31 cellular contexts compared by ENCODE assay signal in genomic region chr15:91981802-91982201, GRCh38.
"Had no signal": no experiment of that assay in that cellular context is flagged by ENCODE, and none has a peak within 500 bp of the region (broad histone marks: within the 10 kb centered on the region; RNA-seq: fewer than 3 reads in every experiment).

No MANE protein-coding gene starts in this region.

- H3K36me3 ChIP-seq: brain microvascular endothelial cell, esophagus squamous epithelium had no signal

- H3K27me3 Mint-ChIP-seq: activated CD4-positive, alpha-beta memory T cell treated with anti-CD3 and anti-CD28 coated beads for 36 hours; activated naive CD4-positive, alpha-beta T cell treated with anti-CD3 and anti-CD28 coated beads, Interleukin-2, amount 10 ng/mL, durations not matched to agents 7 days and 5 days; activated naive CD8-positive, alpha-beta T cell treated with anti-CD3 and anti-CD28 coated beads, Interleukin-2, amount 10 ng/mL, durations not matched to agents 7 days and 5 days; activated T-cell treated with anti-CD3 and anti-CD28 coated beads, Interleukin-2, amount 50 U/mL, for 24 hours; effector memory CD8-positive, alpha-beta T cell; T-cell had no signal

- H3K27me3 ChIP-seq: brain microvascular endothelial cell, esophagus squamous epithelium had no signal

- H3K4me3 Mint-ChIP-seq: activated CD4-positive, alpha-beta memory T cell treated with anti-CD3 and anti-CD28 coated beads for 36 hours; activated naive CD4-positive, alpha-beta T cell treated with anti-CD3 and anti-CD28 coated beads, Interleukin-2, amount 10 ng/mL, durations not matched to agents 7 days and 5 days; activated naive CD8-positive, alpha-beta T cell treated with anti-CD3 and anti-CD28 coated beads, Interleukin-2, amount 10 ng/mL, durations not matched to agents 7 days and 5 days; activated T-cell treated with anti-CD3 and anti-CD28 coated beads, Interleukin-2, amount 50 U/mL, for 24 hours; activated T-cell treated with anti-CD3 and anti-CD28 coated beads, Interleukin-2, amount 50 U/mL, for 72 hours; effector memory CD8-positive, alpha-beta T cell; T-helper 1 cell treated with Interleukin-12 subunit alpha and Interleukin-12 subunit beta and Interleukin-4 antibody, amounts not matched to agents 30 μg/mL and 1 μg/mL, for 36 hours; WTC11 had no signal

- H3K9me3 ChIP-seq: esophagus squamous epithelium had no signal

- H3K27ac Mint-ChIP-seq: activated CD4-positive, alpha-beta memory T cell treated with anti-CD3 and anti-CD28 coated beads for 36 hours; activated naive CD4-positive, alpha-beta T cell treated with anti-CD3 and anti-CD28 coated beads, Interleukin-2, amount 10 ng/mL, durations not matched to agents 7 days and 5 days; activated naive CD8-positive, alpha-beta T cell treated with anti-CD3 and anti-CD28 coated beads, Interleukin-2, amount 10 ng/mL, durations not matched to agents 7 days and 5 days; activated T-cell treated with anti-CD3 and anti-CD28 coated beads, Interleukin-2, amount 50 U/mL, for 24 hours; activated T-cell treated with anti-CD3 and anti-CD28 coated beads, Interleukin-2, amount 50 U/mL, for 72 hours; effector memory CD8-positive, alpha-beta T cell; T-cell; T-helper 1 cell treated with Interleukin-12 subunit alpha and Interleukin-12 subunit beta and Interleukin-4 antibody, amounts not matched to agents 30 μg/mL and 1 μg/mL, for 36 hours; WTC11 had no signal

- H3K4me1 Mint-ChIP-seq: activated naive CD4-positive, alpha-beta T cell treated with anti-CD3 and anti-CD28 coated beads, Interleukin-2, amount 10 ng/mL, durations not matched to agents 7 days and 5 days; WTC11 had no signal

- H3K36me3 Mint-ChIP-seq: activated CD4-positive, alpha-beta memory T cell treated with anti-CD3 and anti-CD28 coated beads for 36 hours; activated naive CD4-positive, alpha-beta T cell treated with anti-CD3 and anti-CD28 coated beads, Interleukin-2, amount 10 ng/mL, durations not matched to agents 7 days and 5 days; activated naive CD8-positive, alpha-beta T cell treated with anti-CD3 and anti-CD28 coated beads, Interleukin-2, amount 10 ng/mL, durations not matched to agents 7 days and 5 days; T-cell; WTC11 had no signal

- FAIRE-seq: astrocyte, bronchial epithelial cell, colon, TTC549 had no signal

- H3K9me3 Mint-ChIP-seq: activated CD4-positive, alpha-beta memory T cell treated with anti-CD3 and anti-CD28 coated beads for 36 hours; activated naive CD4-positive, alpha-beta T cell treated with anti-CD3 and anti-CD28 coated beads, Interleukin-2, amount 10 ng/mL, durations not matched to agents 7 days and 5 days; activated naive CD4-positive, alpha-beta T cell treated with anti-CD3 and anti-CD28 coated beads, Interleukin-2, amount 50 U/mL, for 72 hours; activated naive CD8-positive, alpha-beta T cell treated with anti-CD3 and anti-CD28 coated beads, Interleukin-2, amount 10 ng/mL, durations not matched to agents 7 days and 5 days; activated T-cell treated with anti-CD3 and anti-CD28 coated beads, Interleukin-2, amount 50 U/mL, for 24 hours; activated T-cell treated with anti-CD3 and anti-CD28 coated beads, Interleukin-2, amount 50 U/mL, for 72 hours; effector memory CD8-positive, alpha-beta T cell; T-cell; T-helper 1 cell treated with Interleukin-12 subunit alpha and Interleukin-12 subunit beta and Interleukin-4 antibody, amounts not matched to agents 30 μg/mL and 1 μg/mL, for 36 hours; WTC11 had no signal

- H3K27ac ChIP-seq: brain microvascular endothelial cell, esophagus squamous epithelium, VCaP had no signal

- H3K4me3 ChIP-seq: esophagus squamous epithelium had no signal

- ATAC-seq: activated naive CD4-positive, alpha-beta T cell treated with anti-CD3 and anti-CD28 coated beads, Interleukin-2, amount 50 U/mL, for 72 hours; activated T-cell treated with anti-CD3 and anti-CD28 coated beads, Interleukin-2, amount 50 U/mL, for 72 hours; effector memory CD8-positive, alpha-beta T cell; T-cell; WTC11 had no signal

- DNase-seq: activated CD4-positive, alpha-beta memory T cell treated with anti-CD3 and anti-CD28 coated beads for 36 hours; activated CD4-positive, alpha-beta T cell treated with anti-CD3 and anti-CD28 coated beads for 1 hour; activated CD4-positive, alpha-beta T cell treated with anti-CD3 and anti-CD28 coated beads for 4 hours; activated CD4-positive, alpha-beta T cell treated with anti-CD3 and anti-CD28 coated beads, Interleukin-2, amount 50 U/mL, for 1 hour; activated CD8-positive, alpha-beta memory T cell treated with anti-CD3 and anti-CD28 coated beads, Interleukin-2, amount 50 U/mL, for 48 hours; activated gamma-delta T cell; activated naive CD4-positive, alpha-beta T cell; activated naive CD4-positive, alpha-beta T cell treated with anti-CD3 and anti-CD28 coated beads, Interleukin-2, amount 10 ng/mL, durations not matched to agents 7 days and 5 days; activated naive CD8-positive, alpha-beta T cell treated with anti-CD3 and anti-CD28 coated beads, Interleukin-2, amount 10 ng/mL, durations not matched to agents 7 days and 5 days; activated T-cell treated with anti-CD3 and anti-CD28 coated beads for 4 hours; activated T-cell treated with anti-CD3 and anti-CD28 coated beads, Interleukin-2, amount 50 U/mL, for 24 hours; activated T-cell treated with anti-CD3 and anti-CD28 coated beads, Interleukin-2, amount 50 U/mL, for 72 hours; brain microvascular endothelial cell; cortex of kidney; dermis blood vessel endothelial cell; effector CD4-positive, alpha-beta T cell; effector memory CD8-positive, alpha-beta T cell; erythroblast; esophagus squamous epithelium; foreskin melanocyte; SW 1271; T-cell; T-helper 9 cell had no signal
